15 cellular contexts compared by ENCODE assay signal in genomic region chr6:139964737-139965136, GRCh38.
DNase-seq lines count a peak whose midpoint lies in the region; ATAC-seq, FAIRE-seq and TF ChIP-seq lines count a peak whose summit lies in the region.
"Had no signal": no experiment of that assay in that cellular context is flagged by ENCODE, and none has a peak within 500 bp of the region (broad histone marks: within the 10 kb centered on the region; RNA-seq: fewer than 3 reads in every experiment).

No MANE protein-coding gene starts in this region.

- no peaks in the 10 kb centered on the region for H3K36me3 ChIP-seq in SK-N-SH (replicated peaks in 1 of 2; ENCODE audit: control insufficient read depth in 1 of 2, insufficient read depth in 2 of 2, low read length in 1 of 2)
- H3K36me3 ChIP-seq in SK-N-MC (ENCODE audit: insufficient read depth, low read length) = no peaks in the 10 kb centered on the region
- H3K36me3 ChIP-seq in hepatocyte (replicated peaks; ENCODE audit: insufficient read depth, low read depth) = no peaks in the 10 kb centered on the region
- H3K36me3 ChIP-seq in effector memory CD4-positive, alpha-beta T cell (ENCODE audit: control insufficient read depth, insufficient read depth, low read length) = no peaks in the 10 kb centered on the region
- H3K36me3 ChIP-seq: BLaER1 had no signal

- DNase-seq in SK-N-SH (no peak), SK-N-MC (ENCODE audit: low read depth, low spot score) (no peak), osteocyte (ENCODE audit: extremely low spot score, unreplicated experiment) (no peak), hepatocyte (ENCODE audit: low spot score) (no peak)
- no peak for DNase-seq in effector memory CD4-positive, alpha-beta T cell
- DNase-seq: NCI-H1048, NCI-H774, PC-9 had no signal

- H3K27ac ChIP-seq in SK-N-SH (ENCODE audit: low read depth in 2 of 2, low read length in 1 of 2) (no peak overlapping the region), SK-N-MC (peak overlapping the region; percentile 96), hepatocyte (no peak overlapping the region)
- H3K27ac ChIP-seq in effector memory CD4-positive, alpha-beta T cell (ENCODE audit: insufficient read depth, low read length, poor library complexity, severe bottlenecking) = no peak overlapping the region
- H3K27ac ChIP-seq: 22Rv1, BLaER1, KMS-11, PC-9 had no signal

- H3K9me2 ChIP-seq in SK-N-SH (no peaks in the 10 kb centered on the region), hepatocyte (replicated peaks; ENCODE audit: insufficient read depth) (no peaks in the 10 kb centered on the region)

- H3K9me3 Mint-ChIP-seq in osteocyte (ENCODE audit: unreplicated experiment) = peaks cover 3% of the 10 kb centered on the region
- H3K9me3 Mint-ChIP-seq: GM23338 had no signal

- H3K27ac Mint-ChIP-seq in osteocyte (ENCODE audit: unreplicated experiment) = peak overlapping the region; percentile 82
- H3K27ac Mint-ChIP-seq: GM23338 had no signal

- TF ChIP-seq EP300 in SK-N-SH (IDR thresholded peaks at IDR 0.05; ENCODE audit: borderline replicate concordance in 1 of 2, low read depth in 1 of 2, low read length in 1 of 2) = no peak

- TF ChIP-seq CTCF in SK-N-SH (IDR thresholded peaks at IDR 0.05) (no peak), osteocyte (IDR thresholded peaks at IDR 0.05) (no peak), hepatocyte (IDR thresholded peaks at IDR 0.05; ENCODE audit: poor library complexity) (no peak)

- FAIRE-seq in islet of Langerhans (lab: Jason Lieb, UNC) = peak; percentile 27

- no peak overlapping the region for H3K4me2 ChIP-seq in SK-N-SH
- H3K4me2 ChIP-seq in hepatocyte = no peak overlapping the region
- H3K4me2 ChIP-seq: BLaER1, GM23338, KMS-11, PC-9 had no signal

- H3K4me1 ChIP-seq in SK-N-SH (ENCODE audit: control insufficient read depth in 1 of 2, insufficient read depth in 2 of 2, low read depth in 1 of 2, low read length in 1 of 2) = peaks cover 3 to 10% of the 10 kb centered on the region in 2 experiments; a peak in 2 of 4 replicates
- H3K4me1 ChIP-seq in hepatocyte (ENCODE audit: insufficient read depth) = peaks cover 14% of the 10 kb centered on the region
- no peaks in the 10 kb centered on the region for H3K4me1 ChIP-seq in effector memory CD4-positive, alpha-beta T cell (ENCODE audit: control insufficient read depth, insufficient read depth, low read length, poor library complexity, severe bottlenecking)

- POLR2A ChIA-PET in SK-N-SH (lab: Yijun Ruan, JAX) = no interaction called here

- no peak overlapping the region for H3K4me3 ChIP-seq in SK-N-SH (ENCODE audit: low read depth in 2 of 2, low read length in 1 of 2)
- H3K4me3 ChIP-seq in SK-N-MC = peak overlapping the region; percentile 67
- no peak overlapping the region for H3K4me3 ChIP-seq in hepatocyte
- no peak overlapping the region for H3K4me3 ChIP-seq in effector memory CD4-positive, alpha-beta T cell (ENCODE audit: insufficient read depth, low read depth, low read length, poor library complexity, severe bottlenecking)
- H3K4me3 ChIP-seq: BLaER1, GM23338, PC-9 had no signal

- H4K20me1 ChIP-seq in SK-N-SH (ENCODE audit: insufficient read depth) (no peaks in the 10 kb centered on the region), hepatocyte (ENCODE audit: insufficient read depth, poor library complexity, severe bottlenecking) (no peaks in the 10 kb centered on the region)
- H4K20me1 ChIP-seq: BLaER1 had no signal

- H3K4me3 Mint-ChIP-seq in osteocyte (ENCODE audit: unreplicated experiment) = no peak overlapping the region
- H3K4me3 Mint-ChIP-seq: GM23338 had no signal

- peaks cover 3% of the 10 kb centered on the region for H3K36me3 Mint-ChIP-seq in osteocyte (ENCODE audit: unreplicated experiment)

- WGBS in SK-N-SH (ENCODE audit: low lambda C conversion rate) = 85% methylated on average over 6 of the region's 6 CpGs
- 76% methylated on average over 6 of the region's 6 CpGs for WGBS in hepatocyte (ENCODE audit: low lambda C conversion rate, missing lambda C conversion rate)

- H3K79me2 ChIP-seq in SK-N-SH (ENCODE audit: insufficient read depth) (no peaks in the 10 kb centered on the region), hepatocyte (no peaks in the 10 kb centered on the region)

- peaks cover 63% of the 10 kb centered on the region for H3K4me1 Mint-ChIP-seq in osteocyte (ENCODE audit: unreplicated experiment)

- H3K27me3 ChIP-seq in SK-N-SH (ENCODE audit: insufficient read depth) = no peaks in the 10 kb centered on the region
- H3K27me3 ChIP-seq in hepatocyte = no peaks in the 10 kb centered on the region
- no peaks in the 10 kb centered on the region for H3K27me3 ChIP-seq in effector memory CD4-positive, alpha-beta T cell (replicated peaks; ENCODE audit: control insufficient read depth, insufficient read depth, low read length, poor library complexity, severe bottlenecking)
- H3K27me3 ChIP-seq: BLaER1 had no signal

- H3K9me3 ChIP-seq in SK-N-SH (no peaks in the 10 kb centered on the region), SK-N-MC (ENCODE audit: low read depth, low read length) (no peaks in the 10 kb centered on the region), hepatocyte (ENCODE audit: low read depth) (no peaks in the 10 kb centered on the region)
- H3K9me3 ChIP-seq in effector memory CD4-positive, alpha-beta T cell (ENCODE audit: control insufficient read depth, low read length) = no peaks in the 10 kb centered on the region
- H3K9me3 ChIP-seq: BLaER1 had no signal

- H2AFZ ChIP-seq in SK-N-SH (ENCODE audit: low read depth) = peak overlapping the region; percentile 56; the same call in 1 of the 2 replicates
- H2AFZ ChIP-seq in hepatocyte = no peak overlapping the region
- H2AFZ ChIP-seq: GM23338, PC-9 had no signal

- peaks cover 7% of the 10 kb centered on the region for H3F3A ChIP-seq in SK-N-SH (replicated peaks; ENCODE audit: insufficient read depth)

- H3K27me3 Mint-ChIP-seq in osteocyte (ENCODE audit: unreplicated experiment) = no peaks in the 10 kb centered on the region

- ATAC-seq in SK-N-SH treated with all-trans-retinoic acid at 6 μM for 48 hours (no peak), HG03196 (IDR thresholded peaks at IDR 0.05; ENCODE audit: unreplicated experiment) (no peak)
- ATAC-seq: GM23338 had no signal

- no peak overlapping the region for H3K9ac ChIP-seq in SK-N-SH
- H3K9ac ChIP-seq in SK-N-MC (ENCODE audit: insufficient read length) = peak overlapping the region; percentile 67
- H3K9ac ChIP-seq: BLaER1, KMS-11 had no signal

- no peak for TF ChIP-seq RAD21 in SK-N-SH (IDR thresholded peaks at IDR 0.05; ENCODE audit: low read length)

- CTCF ChIA-PET in SK-N-SH (lab: Yijun Ruan, JAX) = no interaction called here

TF ChIP-seq in SK-N-SH, 30 proteins besides CTCF, POLR2A, EP300 and RAD21 (continues in another document):
- TF ChIP-seq EZH2phosphoT487 (IDR thresholded peaks at IDR 0.05; ENCODE audit: borderline replicate concordance, low read depth) (no peak), MAX (IDR thresholded peaks at IDR 0.05; ENCODE audit: low read depth) (no peak), SMC3 (IDR thresholded peaks at IDR 0.05; ENCODE audit: low read depth, low read length) (no peak), ZBTB33 (IDR thresholded peaks at IDR 0.05; ENCODE audit: borderline replicate concordance, low read depth) (no peak)

TF ChIP-seq in SK-N-SH treated with all-trans-retinoic acid at 6 μM for 48 hours, 23 proteins besides CTCF, POLR2A, EP300 and RAD21 (continues in another document):
- TF ChIP-seq GLIS3 (CRISPR knock-in tag; IDR thresholded peaks at IDR 0.05) (no peak), ESRRG (CRISPR knock-in tag; IDR thresholded peaks at IDR 0.05) (no peak), TSHZ2 (CRISPR knock-in tag; IDR thresholded peaks at IDR 0.05) (no peak), PATZ1 (CRISPR knock-in tag; IDR thresholded peaks at IDR 0.05; ENCODE audit: borderline replicate concordance) (no peak), ZNF565 (CRISPR knock-in tag; conservative IDR thresholded peaks at IDR 0.05; ENCODE audit: low read depth) (no peak)
